Comparison of ENCODE assay signal across 20 cellular contexts in the genomic region with DNA sequence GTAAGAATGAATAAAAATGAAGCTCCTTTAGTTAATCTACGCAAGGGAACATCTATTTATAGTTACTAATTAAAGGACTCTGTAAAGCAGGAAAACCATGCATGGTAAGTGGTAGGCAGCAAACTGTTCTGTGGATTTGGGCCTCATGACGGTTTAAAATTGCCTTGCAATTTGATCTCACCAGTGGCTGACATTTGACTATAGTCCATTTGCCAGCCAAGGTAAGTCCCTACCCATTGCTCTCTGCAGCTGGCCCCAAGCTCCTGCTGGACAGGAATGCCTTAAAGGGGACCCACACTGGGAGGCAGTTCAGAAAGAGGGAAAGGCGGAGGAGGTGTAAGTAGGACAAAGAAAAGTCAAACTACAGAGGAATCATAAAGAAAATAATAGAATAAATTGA.
DNase-seq lines count a peak whose midpoint lies in the region; ATAC-seq and TF ChIP-seq lines count a peak whose summit lies in the region.
"Had no signal": no experiment of that assay in that cellular context is flagged by ENCODE, and none has a peak within 500 bp of the region (broad histone marks: within the 10 kb centered on the region; RNA-seq: fewer than 3 reads in every experiment).

No MANE protein-coding gene starts in this region.

- peaks cover 45% of the 10 kb centered on the region for H3K4me1 Mint-ChIP-seq in T-helper 2 cell treated with Interferon-gamma antibody and Interleukin-4, amounts not matched to agents 5 μg/mL and 100 μg/mL, for 36 hours (ENCODE audit: low read depth)
- H3K4me1 Mint-ChIP-seq in T-cell: peaks cover 41 to 53% (median 45%) of the 10 kb centered on the region in 3 donors

- no peak overlapping the region for H3K4me2 ChIP-seq in smooth muscle cell
- H3K4me2 ChIP-seq: BLaER1 treated with 17β-estradiol and CSF1 and Interleukin-3, amounts not matched to agents 10 nM and 100 nM; KMS-11 had no signal

- WGBS in smooth muscle cell (ENCODE audit: low lambda C conversion rate): 82% methylated on average over 3 of the region's 3 CpGs

- H3K36me3 Mint-ChIP-seq in T-helper 2 cell treated with Interferon-gamma antibody and Interleukin-4, amounts not matched to agents 5 μg/mL and 100 μg/mL, for 36 hours (ENCODE audit: low read depth): peaks cover 71% of the 10 kb centered on the region
- peaks cover 70% of the 10 kb centered on the region for H3K36me3 Mint-ChIP-seq in T-cell

- ATAC-seq in T-cell (replicated peaks in 1 of 4) (no peak), left cardiac atrium (peak; percentile 17 to 47), GM19023 (IDR thresholded peaks at IDR 0.05; ENCODE audit: unreplicated experiment) (no peak), HG03097 (IDR thresholded peaks at IDR 0.05; ENCODE audit: low FRiP score, unreplicated experiment) (no peak)

- no peak overlapping the region for H2AFZ ChIP-seq in smooth muscle cell (ENCODE audit: low read depth)

- no peaks in the 10 kb centered on the region for H3K79me2 ChIP-seq in smooth muscle cell (ENCODE audit: low read depth)

- H3K4me3 Mint-ChIP-seq in T-helper 2 cell treated with Interferon-gamma antibody and Interleukin-4, amounts not matched to agents 5 μg/mL and 100 μg/mL, for 36 hours: peak overlapping the region; percentile 57
- peak overlapping the region in 1 of 3 donors; percentile 45 for H3K4me3 Mint-ChIP-seq in T-cell

- H3K27ac ChIP-seq in smooth muscle cell (ENCODE audit: low read depth): no peak overlapping the region
- H3K27ac ChIP-seq: BLaER1 treated with 17β-estradiol and CSF1 and Interleukin-3, amounts not matched to agents 10 nM and 100 nM; KMS-11; transverse colon had no signal

- H3F3A ChIP-seq in smooth muscle cell (ENCODE audit: low read depth): no peaks in the 10 kb centered on the region

- CTCF ChIA-PET in T-cell (lab: Charles Lee): interaction anchor here in 1 of 2 donors (0.6 kb wide), 1 partner anchor 126 kb away, joined by 3 read pairs; no protein-coding TSS in a partner anchor

- no peak overlapping the region for H3K9ac ChIP-seq in smooth muscle cell (ENCODE audit: low read depth)
- H3K9ac ChIP-seq: BLaER1 treated with 17β-estradiol and CSF1 and Interleukin-3, amounts not matched to agents 10 nM and 100 nM; KMS-11 had no signal

- POLR2A ChIA-PET in T-cell (lab: Charles Lee): no interaction called here

- H4K20me1 ChIP-seq in smooth muscle cell (ENCODE audit: low read depth): no peaks in the 10 kb centered on the region
- H4K20me1 ChIP-seq: BLaER1 treated with 17β-estradiol and CSF1 and Interleukin-3, amounts not matched to agents 10 nM and 100 nM had no signal

- no peaks in the 10 kb centered on the region for H3K9me3 ChIP-seq in smooth muscle cell (replicated peaks; ENCODE audit: low read depth)
- H3K9me3 ChIP-seq: spleen, transverse colon had no signal

- peaks cover 28% of the 10 kb centered on the region for H3K9me3 Mint-ChIP-seq in T-helper 2 cell treated with Interferon-gamma antibody and Interleukin-4, amounts not matched to agents 5 μg/mL and 100 μg/mL, for 36 hours
- H3K9me3 Mint-ChIP-seq in T-cell: peaks cover 0 to 6% (median 0%) of the 10 kb centered on the region in 3 donors

- no peaks in the 10 kb centered on the region for H3K36me3 ChIP-seq in smooth muscle cell (ENCODE audit: low read depth)

- H3K27me3 ChIP-seq in smooth muscle cell (ENCODE audit: low read depth): no peaks in the 10 kb centered on the region
- H3K27me3 ChIP-seq: BLaER1 treated with 17β-estradiol and CSF1 and Interleukin-3, amounts not matched to agents 10 nM and 100 nM; spleen; transverse colon had no signal

- no peak overlapping the region for H3K4me3 ChIP-seq in smooth muscle cell
- H3K4me3 ChIP-seq: BLaER1 treated with 17β-estradiol and CSF1 and Interleukin-3, amounts not matched to agents 10 nM and 100 nM; spleen; transverse colon had no signal

- no peaks in the 10 kb centered on the region for H3K27me3 Mint-ChIP-seq in T-helper 2 cell treated with Interferon-gamma antibody and Interleukin-4, amounts not matched to agents 5 μg/mL and 100 μg/mL, for 36 hours (ENCODE audit: low read depth)
- no peaks in the 10 kb centered on the region for H3K27me3 Mint-ChIP-seq in T-cell

- H3K4me1 ChIP-seq in smooth muscle cell (ENCODE audit: low read depth): no peaks in the 10 kb centered on the region
- H3K4me1 ChIP-seq: BLaER1 treated with 17β-estradiol and CSF1 and Interleukin-3, amounts not matched to agents 10 nM and 100 nM; transverse colon had no signal

- no peak for TF ChIP-seq CTCF in smooth muscle cell (IDR thresholded peaks at IDR 0.05; ENCODE audit: borderline replicate concordance, insufficient read depth, poor library complexity, severe bottlenecking)

- H3K27ac Mint-ChIP-seq in T-helper 2 cell treated with Interferon-gamma antibody and Interleukin-4, amounts not matched to agents 5 μg/mL and 100 μg/mL, for 36 hours: peak overlapping the region; percentile 83
- peak overlapping the region; percentile 51 to 80 for H3K27ac Mint-ChIP-seq in T-cell

- intact Hi-C loops in left cardiac atrium (cut with DNase I): no loop called here

- DNase-seq in T-helper 2 cell treated with Interferon-gamma antibody and Interleukin-4, amounts not matched to agents 5 μg/mL and 100 μg/mL, for 36 hours (ENCODE audit: low spot score): no peak
- no peak for DNase-seq in T-helper 2 cell
- DNase-seq in T-cell: no peak
- no peak for DNase-seq in left cardiac atrium
- DNase-seq in putamen (ENCODE audit: low spot score): peak; percentile 31
- no peak for DNase-seq in smooth muscle cell (lab: John Stamatoyannopoulos, UW; ENCODE audit: unreplicated experiment)
- DNase-seq: 8988T; activated CD4-positive, CD25-positive, alpha-beta regulatory T cell treated with anti-CD3 and anti-CD28 coated beads, Interleukin-2, amount 50 U/mL, for 72 hours; cerebellar nuclear complex; DMS153; NCI-H1092 treated with DMSO at 0.1 percent for 48 hours; NCI-H524 treated with DMSO at 0.1 percent for 48 hours; SIG-M5; spleen; T-helper 9 cell; transverse colon had no signal

Comparison
In these comparisons a context has a peak if more than half of its experiments do, and no peak if none do; other contexts are left out.
1. ATAC-seq: peak in left cardiac atrium (2 of 2); none in T-cell (0 of 4), GM19023 (single experiment) and HG03097 (single experiment).